ENCODE assay signal across 7 cellular contexts in the genomic region with DNA sequence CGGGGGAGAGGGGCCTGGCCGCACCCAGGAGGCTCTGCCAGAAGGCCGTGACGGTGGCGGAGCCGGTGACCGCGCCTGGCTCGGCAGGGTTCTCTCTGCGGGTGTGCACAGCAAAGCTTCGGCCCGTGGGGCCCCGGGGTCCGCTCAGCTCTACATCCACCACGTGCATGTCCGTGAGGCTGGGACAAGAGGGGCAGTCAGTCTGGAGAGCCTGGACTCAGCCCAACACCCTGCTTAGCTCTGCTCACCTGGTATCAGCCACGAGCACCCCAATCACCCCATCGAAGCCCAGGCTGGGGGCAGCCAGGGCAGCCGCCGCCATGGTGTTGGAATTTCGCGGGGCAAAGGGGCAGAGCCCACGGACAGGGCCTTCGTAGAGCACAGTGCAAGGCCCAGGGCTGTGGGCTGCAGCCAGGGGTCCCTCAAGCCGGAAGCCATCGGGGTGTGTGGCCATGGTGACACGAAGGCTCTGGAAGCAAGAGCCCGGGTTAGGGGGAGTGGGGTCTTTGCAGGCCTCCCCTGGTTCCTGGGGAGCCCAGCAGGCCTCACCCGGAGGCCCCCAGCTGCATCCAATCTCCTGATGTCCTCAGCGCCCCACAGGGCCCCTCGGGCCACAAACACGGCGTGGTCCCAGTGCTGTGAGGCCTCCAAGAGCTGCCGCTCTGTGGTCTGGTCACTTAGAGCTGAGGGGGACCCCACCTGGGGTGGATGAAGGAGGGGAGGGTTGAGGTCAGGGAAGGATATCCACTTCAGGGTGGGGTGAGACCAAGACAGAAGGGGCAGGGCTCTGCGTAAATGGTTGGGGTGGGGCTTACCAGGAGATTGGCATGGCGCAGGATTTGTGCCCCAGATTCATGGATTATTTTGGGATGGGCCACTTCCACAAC. TPM values are rescaled to one million over a fixed set of nuclear protein-coding genes. Genes with fewer than 3 reads are reported as not detected.
DNase-seq lines count a peak whose midpoint lies in the region; ATAC-seq and TF ChIP-seq lines count a peak whose summit lies in the region.
"Had no signal": no experiment of that assay in that cellular context is flagged by ENCODE, and none has a peak within 500 bp of the region (broad histone marks: within the 10 kb centered on the region; RNA-seq: fewer than 3 reads in every experiment).

No MANE protein-coding gene starts in this region.

- intact Hi-C loops in cardiac septum (cut with DNase I) (no loop called here), tibial artery (cut with DNase I; ENCODE audit: low total_unique reads) (no loop called here)

- no peak overlapping the region for H3K27ac Mint-ChIP-seq in activated naive CD4-positive, alpha-beta T cell treated with anti-CD3 and anti-CD28 coated beads, Interleukin-2, amount 50 U/mL, for 24 hours

- H3K9me3 Mint-ChIP-seq in activated naive CD4-positive, alpha-beta T cell treated with anti-CD3 and anti-CD28 coated beads, Interleukin-2, amount 50 U/mL, for 24 hours = no peaks in the 10 kb centered on the region

- no peaks in the 10 kb centered on the region for H3K27me3 ChIP-seq in tibial artery
- H3K27me3 ChIP-seq: Peyer's patch had no signal

- H3K36me3 Mint-ChIP-seq in activated naive CD4-positive, alpha-beta T cell treated with anti-CD3 and anti-CD28 coated beads, Interleukin-2, amount 50 U/mL, for 24 hours = peaks cover 2% of the 10 kb centered on the region

- ATAC-seq in GM21717 (IDR thresholded peaks at IDR 0.05; ENCODE audit: unreplicated experiment) = no peak

- no peak for DNase-seq in activated naive CD4-positive, alpha-beta T cell treated with Interleukin-2 at 50 U/mL for 16 hours
- peak; percentile 74 for DNase-seq in cardiac septum (ENCODE audit: low spot score)
- DNase-seq in tibial artery = peak in 1 of 2 donors; percentile 64
- DNase-seq in NCI-H1694 (lab: John Stamatoyannopoulos, UW) = no peak

- H3K27ac ChIP-seq in tibial artery = peak overlapping the region; percentile 83 to 84

- H3K4me1 Mint-ChIP-seq in activated naive CD4-positive, alpha-beta T cell treated with anti-CD3 and anti-CD28 coated beads, Interleukin-2, amount 50 U/mL, for 24 hours = peaks cover 13% of the 10 kb centered on the region

- peaks cover 0 to 16% (median 13%) of the 10 kb centered on the region in 4 donors for H3K4me1 ChIP-seq in tibial artery

- H3K4me3 ChIP-seq in tibial artery = peak overlapping the region in 1 of 2 donors; percentile 79

- H3K4me3 Mint-ChIP-seq in activated naive CD4-positive, alpha-beta T cell treated with anti-CD3 and anti-CD28 coated beads, Interleukin-2, amount 50 U/mL, for 24 hours = peak overlapping the region; percentile 95

- no peak for TF ChIP-seq CTCF in tibial artery (IDR thresholded peaks at IDR 0.05)

- H3K27me3 Mint-ChIP-seq in activated naive CD4-positive, alpha-beta T cell treated with anti-CD3 and anti-CD28 coated beads, Interleukin-2, amount 50 U/mL, for 24 hours = no peaks in the 10 kb centered on the region

- peaks cover 0 to 4% (median 0%) of the 10 kb centered on the region in 3 donors for H3K36me3 ChIP-seq in tibial artery
- H3K36me3 ChIP-seq: Peyer's patch had no signal

- H3K9me3 ChIP-seq in tibial artery = no peaks in the 10 kb centered on the region
- H3K9me3 ChIP-seq: Peyer's patch had no signal

RNA-seq across cellular contexts. Expression of a gene that starts 1.4 kb away (rescaled TPM):
- total RNA-seq in cardiac septum = not detected

RNA-seq across cellular contexts. Expression of a gene that starts 1.4 kb away (rescaled TPM):
- total RNA-seq in cardiac septum = 36.1 TPM

RNA-seq across cellular contexts. Expression of a gene that starts 35.7 kb away (rescaled TPM):
- 1.1 TPM for total RNA-seq in cardiac septum

RNA-seq across cellular contexts. Expression of a gene that starts 36.0 kb away (rescaled TPM):
- total RNA-seq in cardiac septum = 106 TPM

RNA-seq across cellular contexts. Expression of a gene that starts 55.9 kb away (rescaled TPM):
- 0.81 TPM for total RNA-seq in cardiac septum
